In the genomic region with DNA sequence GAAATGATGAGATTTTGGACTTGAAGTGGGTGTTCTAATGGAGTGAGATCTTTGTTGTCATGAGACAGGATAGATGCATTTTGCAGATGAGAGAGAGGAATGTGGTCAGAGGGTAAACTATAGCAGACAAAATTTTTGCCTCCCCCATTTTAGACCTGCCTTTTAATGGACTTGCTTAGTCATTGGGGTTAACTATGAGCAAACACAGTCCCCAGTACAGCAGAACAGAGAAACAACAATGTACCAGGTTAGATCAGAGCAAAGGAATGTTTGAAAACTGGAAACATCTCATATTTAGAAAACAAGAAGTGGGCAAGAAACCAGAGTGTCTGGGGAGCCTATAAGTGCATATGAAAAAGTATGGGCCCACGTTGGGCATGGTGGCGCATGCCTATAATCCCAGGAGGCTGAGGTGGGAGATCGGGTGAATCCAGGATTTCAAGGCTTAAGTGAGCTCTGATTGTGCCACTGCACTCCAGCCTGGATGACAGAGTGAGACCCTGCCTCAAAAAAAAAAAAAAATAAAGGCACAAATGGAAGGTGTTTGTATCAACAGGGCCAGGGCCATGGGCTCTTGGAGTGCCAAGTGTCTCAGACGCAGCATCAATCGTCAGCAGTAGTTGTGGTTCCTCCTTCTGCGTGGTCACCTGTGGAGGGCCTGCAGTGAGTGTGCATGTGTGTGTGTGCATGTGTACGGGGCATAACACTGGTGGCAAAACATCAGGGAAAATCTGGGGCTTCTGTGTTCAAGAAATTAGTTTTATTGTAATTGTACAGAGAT, we compare ENCODE assay signal across 12 cellular contexts.
DNase-seq lines count a peak whose midpoint lies in the region; ATAC-seq, FAIRE-seq and TF ChIP-seq lines count a peak whose summit lies in the region.
"Had no signal": no experiment of that assay in that cellular context is flagged by ENCODE, and none has a peak within 500 bp of the region (broad histone marks: within the 10 kb centered on the region; RNA-seq: fewer than 3 reads in every experiment).

No MANE protein-coding gene starts in this region.

- peak overlapping the region; percentile 70 for H3K9ac ChIP-seq in endothelial cell of umbilical vein (replicated peaks; ENCODE audit: extremely low read depth, insufficient read depth, low read length)

- BruUV-seq in endothelial cell of umbilical vein (replicated peaks; lab: Mats Ljungman, UMichigan): no TSS peak

- H3K4me1 ChIP-seq in DOHH2 (ENCODE audit: control insufficient read depth, low read length) (peaks cover 22% of the 10 kb centered on the region), endothelial cell of umbilical vein (ENCODE audit: control insufficient read depth, extremely low read depth, insufficient read depth, low read length) (peaks cover 61% of the 10 kb centered on the region)

- no peak overlapping the region for H3K27ac Mint-ChIP-seq in effector memory CD8-positive, alpha-beta T cell
- H3K27ac Mint-ChIP-seq in glutamatergic neuron (ENCODE audit: unreplicated experiment): no peak overlapping the region
- H3K27ac Mint-ChIP-seq: stimulated activated effector memory CD8-positive, alpha-beta T cell treated with anti-CD3 and anti-CD28 coated beads, Interleukin-12 subunit alpha, Interleukin-12 subunit beta, amount 100 ng/mL, for 72 hours had no signal

- no peaks in the 10 kb centered on the region for H3K36me3 ChIP-seq in DOHH2 (ENCODE audit: control insufficient read depth, low read length)
- no peaks in the 10 kb centered on the region for H3K36me3 ChIP-seq in endothelial cell of umbilical vein (ENCODE audit: control insufficient read depth in 2 of 2, extremely low read depth in 1 of 2, insufficient read depth in 2 of 2, low read length in 2 of 2)

- no peaks in the 10 kb centered on the region for H3F3A ChIP-seq in DOHH2 (ENCODE audit: control insufficient read depth, insufficient read depth)

- no peak overlapping the region for H3K4me3 Mint-ChIP-seq in effector memory CD8-positive, alpha-beta T cell
- no peak overlapping the region for H3K4me3 Mint-ChIP-seq in glutamatergic neuron (ENCODE audit: unreplicated experiment)
- H3K4me3 Mint-ChIP-seq: central memory CD8-positive, alpha-beta T cell; stimulated activated effector memory CD8-positive, alpha-beta T cell treated with anti-CD3 and anti-CD28 coated beads, Interleukin-12 subunit alpha, Interleukin-12 subunit beta, amount 100 ng/mL, for 72 hours had no signal

- DNase-seq in NCI-H226: peak; percentile 86
- DNase-seq in endothelial cell of umbilical vein (ENCODE audit: low read depth, low spot score): peak; percentile 90
- no peak for DNase-seq in omental fat pad (ENCODE audit: low spot score)
- DNase-seq in left colon: no peak
- no peak for DNase-seq in effector memory CD8-positive, alpha-beta T cell
- no peak for DNase-seq in glutamatergic neuron
- no peak for DNase-seq in NCI-H146 treated with DMSO at 0.1 percent for 48 hours (lab: John Stamatoyannopoulos, UW; ENCODE audit: unreplicated experiment)
- DNase-seq: NCI-H146, small intestine had no signal

- H3K4me3 ChIP-seq in DOHH2 (ENCODE audit: low read length) (no peak overlapping the region), endothelial cell of umbilical vein (replicated peaks in 1 of 3; ENCODE audit: insufficient read depth in 1 of 3, low read depth in 1 of 3, low read length in 3 of 3) (peak overlapping the region in 1 of 3 experiments; percentile 20)

- peak; percentile 87 for FAIRE-seq in endothelial cell of umbilical vein (lab: Jason Lieb, UNC)
- FAIRE-seq: small intestine had no signal

- CTCF ChIA-PET in endothelial cell of umbilical vein (lab: Charles Lee): interaction anchor here (1.2 to 1.7 kb wide), 5 partner anchors 14 to 217 kb away, joined by 3 to 6 read pairs (median 4); no protein-coding TSS in a partner anchor

- H3K36me3 Mint-ChIP-seq in effector memory CD8-positive, alpha-beta T cell (ENCODE audit: insufficient read depth): peaks cover 2% of the 10 kb centered on the region
- H3K36me3 Mint-ChIP-seq in glutamatergic neuron (ENCODE audit: unreplicated experiment): no peaks in the 10 kb centered on the region
- H3K36me3 Mint-ChIP-seq: stimulated activated effector memory CD8-positive, alpha-beta T cell treated with anti-CD3 and anti-CD28 coated beads, Interleukin-12 subunit alpha, Interleukin-12 subunit beta, amount 100 ng/mL, for 72 hours had no signal

- no peaks in the 10 kb centered on the region for H3K4me1 Mint-ChIP-seq in effector memory CD8-positive, alpha-beta T cell (ENCODE audit: low read depth in 2 of 2)
- H3K4me1 Mint-ChIP-seq in glutamatergic neuron (ENCODE audit: low read depth, unreplicated experiment): peaks cover 11% of the 10 kb centered on the region
- H3K4me1 Mint-ChIP-seq: central memory CD8-positive, alpha-beta T cell; stimulated activated effector memory CD8-positive, alpha-beta T cell treated with anti-CD3 and anti-CD28 coated beads, Interleukin-12 subunit alpha, Interleukin-12 subunit beta, amount 100 ng/mL, for 72 hours had no signal

- no peaks in the 10 kb centered on the region for H3K9me3 Mint-ChIP-seq in effector memory CD8-positive, alpha-beta T cell
- H3K9me3 Mint-ChIP-seq in glutamatergic neuron (ENCODE audit: unreplicated experiment): peaks cover 4% of the 10 kb centered on the region
- H3K9me3 Mint-ChIP-seq: central memory CD8-positive, alpha-beta T cell; stimulated activated effector memory CD8-positive, alpha-beta T cell treated with anti-CD3 and anti-CD28 coated beads, Interleukin-12 subunit alpha, Interleukin-12 subunit beta, amount 100 ng/mL, for 72 hours had no signal

- intact Hi-C loops in endothelial cell of umbilical vein (cut with micrococcal nuclease): loop anchor here (1.0 to 10.0 kb wide), 7 partner anchors 54 to 1272 kb away; a partner anchor contains a TSS
- intact Hi-C loops in left colon (cut with DNase I, micrococcal nuclease): no loop called here

- H2AFZ ChIP-seq in endothelial cell of umbilical vein (ENCODE audit: low read depth, low read length): no peak overlapping the region

- POLR2A ChIA-PET in endothelial cell of umbilical vein (lab: Charles Lee): interaction anchor here (1.1 to 1.2 kb wide), 3 partner anchors 9 to 45 kb away, joined by 3 to 4 read pairs (median 3); no protein-coding TSS in a partner anchor

- peaks cover 28 to 31% of the 10 kb centered on the region in 2 donors for H3K27me3 Mint-ChIP-seq in effector memory CD8-positive, alpha-beta T cell
- no peaks in the 10 kb centered on the region for H3K27me3 Mint-ChIP-seq in glutamatergic neuron (ENCODE audit: unreplicated experiment)

- H3K27me3 ChIP-seq in DOHH2 (ENCODE audit: control insufficient read depth, low read length): no peaks in the 10 kb centered on the region
- H3K27me3 ChIP-seq in endothelial cell of umbilical vein (ENCODE audit: control insufficient read depth in 2 of 2, insufficient read depth in 2 of 2, low read length in 2 of 2): no peaks in the 10 kb centered on the region

- TF ChIP-seq CTCF in DOHH2 (IDR thresholded peaks at IDR 0.05; ENCODE audit: low read depth, low read length, poor library complexity, severe bottlenecking) (no peak), endothelial cell of umbilical vein (IDR thresholded peaks at IDR 0.05; ENCODE audit: extremely low read depth in 1 of 2, insufficient read depth in 1 of 2, low read depth in 1 of 2, low read length in 2 of 2) (no peak), omental fat pad (IDR thresholded peaks at IDR 0.05) (no peak), glutamatergic neuron (IDR thresholded peaks at IDR 0.05; ENCODE audit: partially characterized antibody, unreplicated experiment) (no peak)

- H4K20me1 ChIP-seq in DOHH2 (ENCODE audit: control insufficient read depth, insufficient read depth, low read depth, low read length) (no peaks in the 10 kb centered on the region), endothelial cell of umbilical vein (replicated peaks; ENCODE audit: control insufficient read depth, extremely low read depth, insufficient read depth, low read length) (no peaks in the 10 kb centered on the region)

- H3K79me2 ChIP-seq in DOHH2 (ENCODE audit: control insufficient read depth, low read length): no peaks in the 10 kb centered on the region
- H3K79me2 ChIP-seq in endothelial cell of umbilical vein (ENCODE audit: control insufficient read depth, insufficient read depth, low read length): no peaks in the 10 kb centered on the region

- H3K9me3 ChIP-seq in DOHH2 (ENCODE audit: control insufficient read depth, insufficient read depth, low read length): no peaks in the 10 kb centered on the region
- H3K9me3 ChIP-seq in endothelial cell of umbilical vein (replicated peaks; ENCODE audit: control insufficient read depth, insufficient read depth, low read length): no peaks in the 10 kb centered on the region

- H3K4me2 ChIP-seq in DOHH2 (ENCODE audit: low read length) (peak overlapping the region; percentile 41), endothelial cell of umbilical vein (ENCODE audit: insufficient read depth, low read length) (peak overlapping the region; percentile 76)

- no peaks in the 10 kb centered on the region for H3K9me1 ChIP-seq in endothelial cell of umbilical vein (replicated peaks; ENCODE audit: control insufficient read depth, extremely low read depth, insufficient read depth, low read length)

- TF ChIP-seq POLR2A in endothelial cell of umbilical vein (IDR thresholded peaks at IDR 0.05; ENCODE audit: low read depth, low read length): peak; percentile 51

- ATAC-seq in omental fat pad (ENCODE audit: low FRiP score) (peak; percentile 53), left colon (no peak)
- ATAC-seq in effector memory CD8-positive, alpha-beta T cell (replicated peaks): no peak
- ATAC-seq: stimulated activated effector memory CD8-positive, alpha-beta T cell treated with anti-CD3 and anti-CD28 coated beads, Interleukin-12 subunit alpha, Interleukin-12 subunit beta, amount 100 ng/mL, for 72 hours had no signal

- H3K27ac ChIP-seq in DOHH2 (ENCODE audit: low read depth, low read length): no peak overlapping the region; the same call in 1 of the 2 replicates
- H3K27ac ChIP-seq in endothelial cell of umbilical vein (ENCODE audit: insufficient read depth, low read depth, low read length): peak overlapping the region; percentile 88

- dilution Hi-C loops in endothelial cell of umbilical vein (cut with MboI; ENCODE audit: extremely low pct_ligation_motif_present, low sequenced_read_pairs): no loop called here

- H3K9me2 ChIP-seq in DOHH2 (replicated peaks; ENCODE audit: control insufficient read depth, low read length): no peaks in the 10 kb centered on the region

TF ChIP-seq in endothelial cell of umbilical vein, 7 proteins besides CTCF, POLR2A, EP300 and RAD21 (continues in another document):
- TF ChIP-seq MYC (IDR thresholded peaks at IDR 0.05; ENCODE audit: low read depth, low read length) (no peak), FOS (IDR thresholded peaks at IDR 0.05; ENCODE audit: borderline replicate concordance, insufficient read depth, low read length) (peak; percentile 79), POLR2AphosphoS5 (IDR thresholded peaks at IDR 0.05; ENCODE audit: insufficient read depth, low read depth, low read length) (peak; percentile 63), GATA2 (IDR thresholded peaks at IDR 0.05; ENCODE audit: insufficient read depth, insufficient read length, low read depth, low read length) (no peak)
- TF ChIP-seq, protein P1, sequence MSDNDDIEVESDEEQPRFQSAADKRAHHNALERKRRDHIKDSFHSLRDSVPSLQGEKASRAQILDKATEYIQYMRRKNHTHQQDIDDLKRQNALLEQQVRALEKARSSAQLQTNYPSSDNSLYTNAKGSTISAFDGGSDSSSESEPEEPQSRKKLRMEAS (IDR thresholded peaks at IDR 0.05; ENCODE audit: insufficient read depth, insufficient read length): no peak

Comparison
In these comparisons a context has a peak if more than half of its experiments do, and no peak if none do; other contexts are left out.
1. DNase-seq: peak in NCI-H226 (single experiment) and endothelial cell of umbilical vein (single experiment); none in omental fat pad (single experiment), left colon (0 of 2), effector memory CD8-positive, alpha-beta T cell (0 of 3), glutamatergic neuron (single experiment) and NCI-H146 treated with DMSO at 0.1 percent for 48 hours (single experiment).